ENCODE assay signal across 21 cellular contexts in the genomic region with DNA sequence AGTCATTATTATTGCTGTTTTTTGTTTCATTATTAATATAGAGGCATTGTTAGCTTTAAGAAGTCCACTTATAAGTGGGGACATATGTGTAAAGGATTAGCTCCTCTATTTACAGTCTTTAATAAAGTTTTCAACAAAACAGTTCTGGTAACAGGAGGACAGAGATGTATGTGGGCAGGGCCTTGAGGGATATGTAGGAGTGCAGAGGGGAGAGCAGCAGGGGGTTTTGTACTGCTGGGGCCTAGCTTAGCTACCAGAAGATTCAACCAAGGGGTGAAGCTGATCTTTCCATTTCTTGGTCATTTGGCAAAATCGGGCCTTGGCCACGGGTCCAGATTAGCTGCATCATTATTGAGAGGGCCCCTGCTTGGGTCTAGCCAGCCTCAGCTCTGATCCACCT.
"Had no signal": no experiment of that assay in that cellular context is flagged by ENCODE, and none has a peak within 500 bp of the region (broad histone marks: within the 10 kb centered on the region; RNA-seq: fewer than 3 reads in every experiment).

No MANE protein-coding gene starts in this region.

- H3K36me3 ChIP-seq: brain microvascular endothelial cell, right lobe of liver, upper lobe of left lung, vagina had no signal

- FAIRE-seq: astrocyte, small intestine had no signal

- H3K27me3 ChIP-seq: brain microvascular endothelial cell, esophagus muscularis mucosa, foreskin keratinocyte, right lobe of liver, upper lobe of left lung, vagina had no signal

- H3K9me3 ChIP-seq: esophagus muscularis mucosa, right lobe of liver, upper lobe of left lung, vagina had no signal

- H3K4me3 ChIP-seq: esophagus muscularis mucosa, right lobe of liver, upper lobe of left lung, vagina had no signal

- DNase-seq: activated CD4-positive, alpha-beta T cell treated with anti-CD3 and anti-CD28 coated beads for 4 hours; activated CD4-positive, alpha-beta T cell treated with anti-CD3 and anti-CD28 coated beads, Interleukin-2, amount 50 U/mL, for 48 hours; activated CD8-positive, alpha-beta memory T cell treated with anti-CD3 and anti-CD28 coated beads for 24 hours; activated effector memory CD4-positive, alpha-beta T cell treated with Interleukin-2 at 50 U/mL for 16 hours; activated naive CD4-positive, alpha-beta T cell treated with anti-CD3 and anti-CD28 coated beads, Interleukin-2, amount 10 ng/mL, durations not matched to agents 7 days and 5 days; amniotic stem cell; brain microvascular endothelial cell; caudate nucleus; foreskin keratinocyte; islet precursor cell; naive B cell; right lobe of liver; stimulated activated CD4-positive, alpha-beta T cell treated with anti-CD3 and anti-CD28 coated beads, Interleukin-4, amount 100 ng/mL, for 24 hours; substantia nigra; upper lobe of left lung had no signal

- ATAC-seq: foreskin keratinocyte; stimulated activated effector memory CD8-positive, alpha-beta T cell treated with anti-CD3 and anti-CD28 coated beads, Interleukin-12 subunit alpha, Interleukin-12 subunit beta, amount 100 ng/mL, for 72 hours had no signal

- H3K27ac ChIP-seq: brain microvascular endothelial cell, esophagus muscularis mucosa, foreskin keratinocyte, right lobe of liver, upper lobe of left lung, vagina, VCaP had no signal

- H3K4me1 ChIP-seq: foreskin keratinocyte, right lobe of liver, upper lobe of left lung had no signal
